Comparison of ENCODE assay signal across 8 cellular contexts in the genomic region with DNA sequence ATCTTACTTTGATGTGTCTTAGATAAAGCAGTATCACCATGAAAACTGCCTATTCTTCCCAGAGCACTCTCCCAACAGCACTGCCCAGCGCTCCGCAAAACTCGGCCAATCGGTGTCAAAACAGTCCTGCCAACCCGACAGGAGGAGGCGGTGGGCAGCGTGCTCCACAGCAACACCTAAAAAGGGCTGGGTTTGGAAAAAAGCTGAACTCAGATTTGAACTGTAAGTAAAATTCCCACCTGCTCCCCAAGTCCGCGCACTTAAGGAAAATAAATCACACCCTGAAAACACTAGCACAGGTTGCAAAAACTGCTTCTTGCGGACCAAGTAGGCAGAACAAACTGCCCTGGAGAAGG. TPM values are rescaled to one million over a fixed set of nuclear protein-coding genes. Genes with fewer than 3 reads are reported as not detected.
A peak's percentile ranks its signal among the peaks of the same experiment; 100 is the strongest.
DNase-seq lines count a peak whose midpoint lies in the region; ATAC-seq and TF ChIP-seq lines count a peak whose summit lies in the region.

No MANE protein-coding gene starts in this region.

- peak overlapping the region; percentile 97 for H3K27ac Mint-ChIP-seq in progenitor cell of endocrine pancreas

- TF ChIP-seq POLR2A in adrenal gland (IDR thresholded peaks at IDR 0.05), result peak in 1 of 2 donors; percentile 52

- peak overlapping the region; percentile 44 to 100 (median 68) for H3K4me3 ChIP-seq in adrenal gland

- H3K36me3 Mint-ChIP-seq in progenitor cell of endocrine pancreas (ENCODE audit: insufficient read depth), result peaks cover 3% of the 10 kb centered on the region

- H3K27me3 Mint-ChIP-seq in progenitor cell of endocrine pancreas, result no peaks in the 10 kb centered on the region

- TF ChIP-seq CTCF in adrenal gland (IDR thresholded peaks at IDR 0.05), result no peak
- no peak for TF ChIP-seq CTCF in progenitor cell of endocrine pancreas (IDR thresholded peaks at IDR 0.05; ENCODE audit: unreplicated experiment)

- H3K9me3 Mint-ChIP-seq in progenitor cell of endocrine pancreas (ENCODE audit: low read depth), result no peaks in the 10 kb centered on the region

- POLR2A ChIA-PET in HEK293T (lab: Yijun Ruan, JAX), result interaction anchor here (1.0 to 1.5 kb wide), 2 partner anchors 15 to 60 kb away, joined by 3 to 7 read pairs; a partner anchor contains a TSS

- H3K9me3 ChIP-seq in adrenal gland (replicated peaks in 1 of 3), result no peaks in the 10 kb centered on the region

- DNase-seq in SIG-M5 treated with dmso at 0.1 percent for 504 hours (lab: John Stamatoyannopoulos, UW; ENCODE audit: unreplicated experiment), result peak; percentile 21
- no peak for DNase-seq in SIG-M5 (lab: John Stamatoyannopoulos, UW)
- DNase-seq in HEK293T (ENCODE audit: extremely low spot score), result peak; percentile 45
- peak; percentile 41 for DNase-seq in NCI-H2107 treated with DMSO at 0.1 percent for 48 hours (lab: John Stamatoyannopoulos, UW; ENCODE audit: unreplicated experiment)
- DNase-seq in adrenal gland, result peak; percentile 45 to 76 (median 65)
- DNase-seq in hepatic stellate cell (ENCODE audit: low spot score), result peak; percentile 15
- DNase-seq in progenitor cell of endocrine pancreas (ENCODE audit: low spot score, unreplicated experiment), result peak; percentile 49

- WGBS in adrenal gland, 4 donors, result 0 to 1% (median 0%) methylated on average over 10 of the region's 10 CpGs

- ATAC-seq in HG03520 (IDR thresholded peaks at IDR 0.05; ENCODE audit: unreplicated experiment), result no peak

- H3K4me3 Mint-ChIP-seq in progenitor cell of endocrine pancreas (ENCODE audit: low read depth), result peak overlapping the region; percentile 96

- intact Hi-C loops in adrenal gland (cut with DNase I), result no loop called here

- peaks cover 24% of the 10 kb centered on the region for H3K4me1 Mint-ChIP-seq in progenitor cell of endocrine pancreas (ENCODE audit: low read depth)

- H3K36me3 ChIP-seq in adrenal gland (replicated peaks in 1 of 2), result no peaks in the 10 kb centered on the region

- H3K27me3 ChIP-seq in adrenal gland, result no peaks in the 10 kb centered on the region

- CTCF ChIA-PET in HEK293T (lab: Yijun Ruan, JAX), result interaction anchor here (0.6 to 1.0 kb wide), 2 partner anchors 30 to 994 kb away, joined by 3 read pairs; no protein-coding TSS in a partner anchor

- H3K27ac ChIP-seq in adrenal gland, result peak overlapping the region in 4 of 5 donors; percentile 44 to 83 (median 79)

- H3K4me1 ChIP-seq in adrenal gland (replicated peaks in 1 of 2), result peaks cover 14 to 35% of the 10 kb centered on the region in 2 donors

TF ChIP-seq in HEK293T, 16 proteins besides CTCF, POLR2A, EP300 and RAD21:
- no peak for TF ChIP-seq LEF1 (IDR thresholded peaks at IDR 0.05; ENCODE audit: borderline replicate concordance)
- TF ChIP-seq, protein P1, sequence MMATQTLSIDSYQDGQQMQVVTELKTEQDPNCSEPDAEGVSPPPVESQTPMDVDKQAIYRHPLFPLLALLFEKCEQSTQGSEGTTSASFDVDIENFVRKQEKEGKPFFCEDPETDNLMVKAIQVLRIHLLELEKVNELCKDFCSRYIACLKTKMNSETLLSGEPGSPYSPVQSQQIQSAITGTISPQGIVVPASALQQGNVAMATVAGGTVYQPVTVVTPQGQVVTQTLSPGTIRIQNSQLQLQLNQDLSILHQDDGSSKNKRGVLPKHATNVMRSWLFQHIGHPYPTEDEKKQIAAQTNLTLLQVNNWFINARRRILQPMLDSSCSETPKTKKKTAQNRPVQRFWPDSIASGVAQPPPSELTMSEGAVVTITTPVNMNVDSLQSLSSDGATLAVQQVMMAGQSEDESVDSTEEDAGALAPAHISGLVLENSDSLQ (IDR thresholded peaks at IDR 0.05), result no peak
- peak; percentile 46; the same call in 1 of the 2 replicates for TF ChIP-seq L3MBTL2 (conservative IDR thresholded peaks at IDR 0.05)
TF ChIP-seq in HEK293T: peak in this region for 1.

RNA-seq across cellular contexts. Expression of a gene that starts 0.7 kb away (rescaled TPM):
- total RNA-seq in adrenal gland (10 to 100 TPM; 31.4 to 64.6 (median 38.9) TPM), progenitor cell of endocrine pancreas (90.3 and 93.3 TPM in 2 replicates)
- polyA plus RNA-seq in adrenal gland, result 10 to 100 TPM in 1 of 3 donors, 1 to 10 TPM in 2; 5.0 to 42.5 (median 8.2) TPM

RNA-seq across cellular contexts. Expression of a gene that starts 59.8 kb away (rescaled TPM):
- 10 to 100 TPM; 12.1 to 29.4 (median 22.2) TPM for total RNA-seq in adrenal gland
- 10 to 100 TPM; 26.5 to 40.4 (median 32.9) TPM for polyA plus RNA-seq in adrenal gland
- 82.2 and 91.5 TPM in 2 replicates for total RNA-seq in progenitor cell of endocrine pancreas
